In the genomic region with DNA sequence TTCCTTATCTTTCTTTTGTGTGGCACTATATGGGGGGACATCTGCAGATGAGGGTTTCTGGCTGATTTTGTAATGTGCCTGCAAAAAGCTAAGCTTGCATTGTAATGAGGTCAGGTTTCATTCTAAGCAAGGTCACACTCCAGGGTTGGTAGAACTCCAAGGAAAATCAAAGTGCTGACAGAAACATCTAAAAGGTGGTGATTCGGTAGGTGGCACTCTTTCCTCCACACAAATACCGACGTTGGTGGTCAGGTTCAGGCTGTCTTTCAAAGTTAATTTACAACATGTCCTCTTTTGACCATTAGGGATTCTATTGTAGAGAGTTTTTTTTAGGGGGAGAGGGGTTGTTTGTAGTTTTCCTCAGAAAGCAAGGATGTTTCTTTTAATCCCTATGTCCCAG, we compare ENCODE assay signal across 11 cellular contexts.
A peak's percentile ranks its signal among the peaks of the same experiment; 100 is the strongest.
DNase-seq lines count a peak whose midpoint lies in the region; ATAC-seq and TF ChIP-seq lines count a peak whose summit lies in the region.
"Had no signal": no experiment of that assay in that cellular context is flagged by ENCODE, and none has a peak within 500 bp of the region (broad histone marks: within the 10 kb centered on the region; RNA-seq: fewer than 3 reads in every experiment).

No MANE protein-coding gene starts in this region.

- no peaks in the 10 kb centered on the region for H3K27me3 ChIP-seq in foreskin keratinocyte

- no peaks in the 10 kb centered on the region for H3K4me1 Mint-ChIP-seq in activated T-helper 2 cell treated with anti-CD3 and anti-CD28 coated beads, Interferon-gamma antibody, Interleukin-2, Interleukin-4, amounts not matched to agents 10 μg/mL and 5 μg/mL and 100 μg/mL, durations not matched to agents 14 hours and 24 hours and 36 hours (ENCODE audit: low read depth)

- DNase-seq in DMS53 (lab: John Stamatoyannopoulos, UW) (peak; percentile 44), NCI-H460 (ENCODE audit: extremely low read depth, low read depth) (peak; percentile 13), foreskin keratinocyte (no peak), myocyte (ENCODE audit: low read depth) (peak; percentile 2), foreskin fibroblast (no peak)
- DNase-seq in activated T-helper 2 cell treated with anti-CD3 and anti-CD28 coated beads, Interferon-gamma antibody, Interleukin-2, Interleukin-4, amounts not matched to agents 10 μg/mL and 5 μg/mL and 100 μg/mL, durations not matched to agents 14 hours and 24 hours and 36 hours (ENCODE audit: low spot score): no peak
- DNase-seq: CD4-positive, alpha-beta T cell had no signal

- no peak overlapping the region for H3K4me3 ChIP-seq in foreskin fibroblast (ENCODE audit: low read depth in 1 of 2, low read length in 2 of 2)
- H3K4me3 ChIP-seq: thoracic aorta had no signal

- no peak overlapping the region for H3K27ac Mint-ChIP-seq in activated T-helper 2 cell treated with anti-CD3 and anti-CD28 coated beads, Interferon-gamma antibody, Interleukin-2, Interleukin-4, amounts not matched to agents 10 μg/mL and 5 μg/mL and 100 μg/mL, durations not matched to agents 14 hours and 24 hours and 36 hours
- H3K27ac Mint-ChIP-seq: activated T-helper 1 cell treated with anti-CD3 and anti-CD28 coated beads, Interleukin-12 subunit alpha, Interleukin-12 subunit beta, Interleukin-2, Interleukin-4 antibody, amounts not matched to agents 30 ng/mL and 10 ng/mL and 1 ng/mL, durations not matched to agents 14 hours and 24 hours and 36 hours; CD4-positive, alpha-beta T cell had no signal

- no peak overlapping the region for H3K4me3 Mint-ChIP-seq in activated T-helper 2 cell treated with anti-CD3 and anti-CD28 coated beads, Interferon-gamma antibody, Interleukin-2, Interleukin-4, amounts not matched to agents 10 μg/mL and 5 μg/mL and 100 μg/mL, durations not matched to agents 14 hours and 24 hours and 36 hours (ENCODE audit: low read depth)
- H3K4me3 Mint-ChIP-seq: activated T-helper 1 cell treated with anti-CD3 and anti-CD28 coated beads, Interleukin-12 subunit alpha, Interleukin-12 subunit beta, Interleukin-2, Interleukin-4 antibody, amounts not matched to agents 30 ng/mL and 10 ng/mL and 1 ng/mL, durations not matched to agents 14 hours and 24 hours and 36 hours; CD4-positive, alpha-beta T cell had no signal

- intact Hi-C loops in activated T-helper 2 cell treated with anti-CD3 and anti-CD28 coated beads, Interferon-gamma antibody, Interleukin-2, Interleukin-4, amounts not matched to agents 10 μg/mL and 5 μg/mL and 100 μg/mL, durations not matched to agents 14 hours and 24 hours and 36 hours (cut with micrococcal nuclease): no loop called here

- H3K4me1 ChIP-seq in foreskin keratinocyte: no peaks in the 10 kb centered on the region

- ATAC-seq in foreskin keratinocyte (no peak), GM18907 (IDR thresholded peaks at IDR 0.05; ENCODE audit: unreplicated experiment) (no peak), GM21619 (IDR thresholded peaks at IDR 0.05; ENCODE audit: unreplicated experiment) (no peak)

- no peaks in the 10 kb centered on the region for H3K36me3 Mint-ChIP-seq in activated T-helper 2 cell treated with anti-CD3 and anti-CD28 coated beads, Interferon-gamma antibody, Interleukin-2, Interleukin-4, amounts not matched to agents 10 μg/mL and 5 μg/mL and 100 μg/mL, durations not matched to agents 14 hours and 24 hours and 36 hours (ENCODE audit: low read depth)

- H3K9me3 Mint-ChIP-seq in activated T-helper 2 cell treated with anti-CD3 and anti-CD28 coated beads, Interferon-gamma antibody, Interleukin-2, Interleukin-4, amounts not matched to agents 10 μg/mL and 5 μg/mL and 100 μg/mL, durations not matched to agents 14 hours and 24 hours and 36 hours: no peaks in the 10 kb centered on the region
- H3K9me3 Mint-ChIP-seq: activated T-helper 1 cell treated with anti-CD3 and anti-CD28 coated beads, Interleukin-12 subunit alpha, Interleukin-12 subunit beta, Interleukin-2, Interleukin-4 antibody, amounts not matched to agents 30 ng/mL and 10 ng/mL and 1 ng/mL, durations not matched to agents 14 hours and 24 hours and 36 hours had no signal

- H3K27me3 Mint-ChIP-seq in activated T-helper 2 cell treated with anti-CD3 and anti-CD28 coated beads, Interferon-gamma antibody, Interleukin-2, Interleukin-4, amounts not matched to agents 10 μg/mL and 5 μg/mL and 100 μg/mL, durations not matched to agents 14 hours and 24 hours and 36 hours (ENCODE audit: low read depth): no peaks in the 10 kb centered on the region
- H3K27me3 Mint-ChIP-seq: CD4-positive, alpha-beta T cell had no signal

- peak; percentile 16 for TF ChIP-seq CTCF in foreskin keratinocyte (conservative IDR thresholded peaks at IDR 0.05)
- TF ChIP-seq CTCF in foreskin fibroblast (IDR thresholded peaks at IDR 0.05; ENCODE audit: low read depth, low read length): no peak

- H3K27ac ChIP-seq in foreskin keratinocyte: no peak overlapping the region
- H3K27ac ChIP-seq: thoracic aorta had no signal

Comparison
In these comparisons a context has a peak if more than half of its experiments do, and no peak if none do; other contexts are left out.
1. DNase-seq: peak in DMS53 (single experiment), NCI-H460 (single experiment) and myocyte (single experiment); none in foreskin keratinocyte (0 of 2), activated T-helper 2 cell treated with anti-CD3 and anti-CD28 coated beads, Interferon-gamma antibody, Interleukin-2, Interleukin-4, amounts not matched to agents 10 μg/mL and 5 μg/mL and 100 μg/mL, durations not matched to agents 14 hours and 24 hours and 36 hours (single experiment) and foreskin fibroblast (0 of 2).